Comparison of ENCODE assay signal across 8 cellular contexts in genomic region chr7:118153551-118154177, GRCh38. TPM values are rescaled to one million over a fixed set of nuclear protein-coding genes. Genes with fewer than 3 reads are reported as not detected.
DNase-seq lines count a peak whose midpoint lies in the region; ATAC-seq, FAIRE-seq and TF ChIP-seq lines count a peak whose summit lies in the region.

No MANE protein-coding gene starts in this region.

- no peaks in the 10 kb centered on the region for H3K79me2 ChIP-seq in keratinocyte (ENCODE audit: control insufficient read depth, insufficient read depth, low read length)

- peak; percentile 39 to 63 (median 54) for TF ChIP-seq CTCF in adrenal gland (IDR thresholded peaks at IDR 0.05)
- peak in 2 of 3 experiments; percentile 41 to 50 for TF ChIP-seq CTCF in keratinocyte (optimal IDR thresholded peaks at IDR 0.05 in 1 of 3, IDR thresholded peaks at IDR 0.05 in 1 of 3, conservative IDR thresholded peaks at IDR 0.05 in 1 of 3; ENCODE audit: extremely low read depth in 1 of 3, insufficient read depth in 2 of 3, low read length in 3 of 3)
- TF ChIP-seq CTCF in uterus (IDR thresholded peaks at IDR 0.05): peak in 3 of 4 experiments; percentile 38 to 50 (median 40)

- H3K4me2 ChIP-seq in keratinocyte (ENCODE audit: control insufficient read depth, extremely low read depth, insufficient read depth, low read depth, low read length): no peak overlapping the region

- 17 to 25% (median 23%) methylated on average over 4 of the region's 4 CpGs for WGBS in adrenal gland, 4 donors

- ATAC-seq in GM21423 (IDR thresholded peaks at IDR 0.05; ENCODE audit: unreplicated experiment) (peak; percentile 45), GM18873 (IDR thresholded peaks at IDR 0.05; ENCODE audit: low FRiP score, unreplicated experiment) (no peak)

- FAIRE-seq in keratinocyte (lab: Jason Lieb, UNC): no peak

- H3K36me3 ChIP-seq in adrenal gland (replicated peaks in 1 of 2) (no peaks in the 10 kb centered on the region), keratinocyte (ENCODE audit: control insufficient read depth in 2 of 2, extremely low read depth in 1 of 2, insufficient read depth in 2 of 2, low read length in 2 of 2) (no peaks in the 10 kb centered on the region), uterus (no peaks in the 10 kb centered on the region)

- no peaks in the 10 kb centered on the region for H3K4me1 ChIP-seq in adrenal gland (replicated peaks in 1 of 2)
- H3K4me1 ChIP-seq in keratinocyte (ENCODE audit: control insufficient read depth, extremely low read depth, insufficient read depth, low read length): no peaks in the 10 kb centered on the region
- no peaks in the 10 kb centered on the region for H3K4me1 ChIP-seq in uterus

- no peak overlapping the region for H3K27ac ChIP-seq in adrenal gland
- no peak overlapping the region for H3K27ac ChIP-seq in keratinocyte (ENCODE audit: control insufficient read depth, insufficient read depth, low read length)
- no peak overlapping the region for H3K27ac ChIP-seq in uterus

- no peaks in the 10 kb centered on the region for H4K20me1 ChIP-seq in keratinocyte (ENCODE audit: control insufficient read depth, extremely low read depth, insufficient read depth, low read length)

- TF ChIP-seq POLR2A in adrenal gland (IDR thresholded peaks at IDR 0.05): no peak
- no peak for TF ChIP-seq POLR2A in uterus (IDR thresholded peaks at IDR 0.05)

- H3K9ac ChIP-seq in keratinocyte (ENCODE audit: control insufficient read depth, extremely low read depth, insufficient read depth, low read length): no peak overlapping the region

- intact Hi-C loops in adrenal gland (cut with DNase I) (no loop called here), uterus (cut with DNase I; ENCODE audit: low total_unique reads) (no loop called here)

- H2AFZ ChIP-seq in keratinocyte (ENCODE audit: control insufficient read depth, low read length): no peak overlapping the region

- H3K4me3 ChIP-seq in adrenal gland: no peak overlapping the region
- no peak overlapping the region for H3K4me3 ChIP-seq in keratinocyte (ENCODE audit: control insufficient read depth in 2 of 3, extremely low read depth in 1 of 3, insufficient read depth in 2 of 3, low read depth in 1 of 3, low read length in 3 of 3)
- no peak overlapping the region for H3K4me3 ChIP-seq in uterus

- H3K27me3 ChIP-seq in adrenal gland (no peaks in the 10 kb centered on the region), keratinocyte (ENCODE audit: control insufficient read depth, extremely low read depth, insufficient read depth, low read length) (no peaks in the 10 kb centered on the region), uterus (no peaks in the 10 kb centered on the region)

- H3K9me3 ChIP-seq in adrenal gland (replicated peaks in 1 of 3) (no peaks in the 10 kb centered on the region), keratinocyte (ENCODE audit: control insufficient read depth, low read depth, low read length) (no peaks in the 10 kb centered on the region), uterus (no peaks in the 10 kb centered on the region)

- H3K9me1 ChIP-seq in keratinocyte (ENCODE audit: control insufficient read depth, extremely low read depth, insufficient read depth, low read length): no peaks in the 10 kb centered on the region

- dilution Hi-C loops in keratinocyte (cut with MboI; ENCODE audit: extremely low pct_ligation_motif_present, low sequenced_read_pairs): loop anchor here (25.0 kb wide), 1 partner anchor 391 kb away; no protein-coding TSS in a partner anchor

- DNase-seq in DMS114 treated with DMSO at 0.1 percent for 48 hours (lab: John Stamatoyannopoulos, UW; ENCODE audit: unreplicated experiment): peak; percentile 5
- peak; percentile 66 for DNase-seq in NCI-H1694 treated with DMSO at 0.1 percent for 48 hours (lab: John Stamatoyannopoulos, UW)
- peak in 3 of 7 donors; percentile 6 to 32 (median 23) for DNase-seq in adrenal gland
- no peak for DNase-seq in keratinocyte (ENCODE audit: low read depth, low spot score)
- no peak for DNase-seq in uterus
- no peak for DNase-seq in NCI-H128 (lab: John Stamatoyannopoulos, UW; ENCODE audit: unreplicated experiment)

RNA-seq across cellular contexts. Expression of gene LSM8, which starts 30.3 kb away (rescaled TPM):
- 10 to 100 TPM in 7 of 8 donors, 1 to 10 TPM in 1; 5.3 to 29.0 (median 20.0) TPM for total RNA-seq in adrenal gland
- 10 to 100 TPM; 24.2 to 44.6 (median 24.4) TPM for polyA plus RNA-seq in adrenal gland
- polyA plus RNA-seq in keratinocyte: 30.8 to 63.0 TPM (median 50.2 TPM) in 3 replicates
- 17.4 TPM for polyA plus RNA-seq in keratinocyte (2011; ENCODE audit: low read depth)
- polyA plus RNA-seq in keratinocyte (2011; cell fraction: cytosol; rRNA removed): 43.4 and 44.0 TPM in 2 replicates
- polyA plus RNA-seq in keratinocyte (2011; cell fraction: nucleus; rRNA removed): 31.9 and 45.7 TPM in 2 replicates
- polyA plus RNA-seq in keratinocyte (2012; ENCODE audit: low replicate concordance): 24.9 and 32.7 TPM in 2 replicates
- 6.3 to 54.9 TPM (median 25.3 TPM) in 3 replicates for polyA minus RNA-seq in keratinocyte
- 17.1 TPM for polyA minus RNA-seq in keratinocyte (2011; cell fraction: cytosol; rRNA and poly(A)+ RNA removed)
- 7.4 and 9.9 TPM in 2 replicates for polyA minus RNA-seq in keratinocyte (2011; cell fraction: nucleus; rRNA and poly(A)+ RNA removed)
- total RNA-seq in uterus: 10 to 100 TPM; 14.1 to 60.4 (median 38.5) TPM

Comparison
In these comparisons a context has a peak if more than half of its experiments do, and no peak if none do; other contexts are left out.
1. DNase-seq: peak in DMS114 treated with DMSO at 0.1 percent for 48 hours (single experiment) and NCI-H1694 treated with DMSO at 0.1 percent for 48 hours (single experiment); none in keratinocyte (single experiment), uterus (0 of 2) and NCI-H128 (single experiment).
2. Peak in every context shown above with its lines, with median percentiles within 50 percentile points of each other: CTCF ChIP-seq.